ENCODE assay signal across 25 cellular contexts in the genomic region with DNA sequence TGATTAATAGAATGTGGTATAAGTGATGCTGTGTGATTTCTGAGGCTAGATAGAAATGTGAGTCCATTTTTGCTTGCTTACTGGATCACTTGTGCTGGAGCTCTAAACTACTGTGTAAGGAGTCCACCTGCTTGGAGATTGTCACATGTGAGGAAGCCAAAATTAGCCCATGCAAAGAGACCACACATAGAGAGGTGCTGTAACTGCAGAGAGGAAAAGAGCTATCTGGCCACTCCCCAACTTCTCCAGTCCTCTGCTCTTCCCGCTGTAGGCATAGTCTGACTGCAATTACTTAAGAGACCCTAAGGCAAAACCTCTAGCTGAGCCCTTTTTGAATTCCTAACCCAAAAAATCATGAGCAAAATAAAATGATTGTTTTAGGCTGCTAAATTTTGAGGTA.
"Had no signal": no experiment of that assay in that cellular context is flagged by ENCODE, and none has a peak within 500 bp of the region (broad histone marks: within the 10 kb centered on the region; RNA-seq: fewer than 3 reads in every experiment).

No MANE protein-coding gene starts in this region.

- H3K4me2 ChIP-seq: SK-N-SH had no signal

- H3K4me3 ChIP-seq: ascending aorta, SJSA1 had no signal

- H3K36me3 ChIP-seq: ascending aorta, SJSA1 had no signal

- ATAC-seq: activated CD4-positive, CD25-positive, alpha-beta regulatory T cell treated with anti-CD3 and anti-CD28 coated beads, Interleukin-2, amount 50 U/mL, for 24 hours; activated CD8-positive, alpha-beta memory T cell treated with anti-CD3 and anti-CD28 coated beads, Interleukin-2, amount 10 ng/mL, durations not matched to agents 7 days and 5 days; Panc1 had no signal

- H3K27ac ChIP-seq: ascending aorta, SJSA1 had no signal

- DNase-seq: activated CD4-positive, alpha-beta memory T cell treated with anti-CD3 and anti-CD28 coated beads, Interleukin-2, amount 10 ng/mL, durations not matched to agents 7 days and 5 days; activated CD4-positive, alpha-beta T cell treated with anti-CD3 and anti-CD28 coated beads for 4 hours; activated CD8-positive, alpha-beta memory T cell treated with anti-CD3 and anti-CD28 coated beads for 24 hours; activated CD8-positive, alpha-beta memory T cell treated with anti-CD3 and anti-CD28 coated beads, Interleukin-2, amount 10 ng/mL, durations not matched to agents 7 days and 5 days; activated CD8-positive, alpha-beta memory T cell treated with anti-CD3 and anti-CD28 coated beads, Interleukin-2, amount 50 U/mL, for 48 hours; activated effector memory CD4-positive, alpha-beta T cell treated with Interleukin-2 at 50 U/mL for 16 hours; activated naive CD4-positive, alpha-beta T cell treated with anti-CD3 and anti-CD28 coated beads, Interleukin-2, amount 10 ng/mL, durations not matched to agents 7 days and 5 days; activated naive CD8-positive, alpha-beta T cell treated with anti-CD3 and anti-CD28 coated beads for 36 hours; activated T-cell treated with anti-CD3 and anti-CD28 coated beads, Interleukin-2, amount 50 U/mL, for 48 hours; amniotic stem cell; KG1; MM.1S; MV-4-11; NCI-H1092; NCI-H1436 treated with DMSO at 0.1 percent for 48 hours; NCI-H1694 treated with DMSO at 0.1 percent for 48 hours; NCI-H2029; NCI-H345; NCI-H524 treated with DMSO at 0.1 percent for 48 hours; SHP77; SK-N-SH had no signal

- H3K4me1 ChIP-seq: ascending aorta, SJSA1 had no signal

- H3K27me3 ChIP-seq: ascending aorta had no signal

- H3K9me3 ChIP-seq: ascending aorta, SJSA1, SK-N-SH had no signal

- H3K9ac ChIP-seq: SK-N-SH had no signal
